In the genomic region with DNA sequence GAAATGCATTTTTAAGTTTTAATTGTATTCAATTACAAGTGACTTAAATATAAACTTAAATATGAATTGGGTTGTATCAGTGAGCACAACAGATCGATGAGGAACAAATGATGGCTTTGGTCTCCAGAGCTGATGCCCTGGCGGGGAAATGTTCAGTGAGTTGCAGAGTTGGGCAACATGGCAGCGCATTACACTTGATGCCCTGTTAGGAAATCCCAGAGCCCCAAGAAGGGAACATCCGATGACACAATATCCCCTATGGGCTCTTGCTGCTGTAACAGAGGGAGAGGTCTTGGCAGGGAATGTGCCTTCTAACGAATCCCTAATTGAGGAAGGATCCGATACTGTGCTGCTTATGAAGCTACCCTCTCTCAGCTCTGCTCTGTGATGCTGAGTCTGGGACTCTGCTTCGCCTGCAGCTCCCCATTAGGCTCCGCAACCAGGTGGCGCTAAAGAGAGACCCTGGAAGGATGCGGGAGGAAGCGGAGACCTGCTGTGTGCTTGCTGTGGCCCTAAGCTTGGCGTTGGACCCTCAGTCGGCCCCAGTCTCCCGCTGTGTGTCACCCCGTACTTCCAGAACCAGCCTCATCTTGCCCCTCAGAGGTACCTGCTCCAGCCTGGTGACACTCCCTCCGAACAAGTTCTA, we compare ENCODE assay signal across 8 cellular contexts. TPM values are rescaled to one million over a fixed set of nuclear protein-coding genes. Genes with fewer than 3 reads are reported as not detected.
DNase-seq lines count a peak whose midpoint lies in the region; ATAC-seq, FAIRE-seq and TF ChIP-seq lines count a peak whose summit lies in the region.

No MANE protein-coding gene starts in this region.

- no peak overlapping the region for H3K27ac Mint-ChIP-seq in naive thymus-derived CD8-positive, alpha-beta T cell

- no peaks in the 10 kb centered on the region for H3K4me1 ChIP-seq in BE2C
- H3K4me1 ChIP-seq in endothelial cell of umbilical vein (ENCODE audit: control insufficient read depth, extremely low read depth, insufficient read depth, low read length), result no peaks in the 10 kb centered on the region
- H3K4me1 ChIP-seq in tibial nerve, result no peaks in the 10 kb centered on the region

- no TSS peak for BruUV-seq in endothelial cell of umbilical vein (replicated peaks; lab: Mats Ljungman, UMichigan)

- H3K27me3 Mint-ChIP-seq in naive thymus-derived CD8-positive, alpha-beta T cell, result peaks cover 2 to 12% (median 5%) of the 10 kb centered on the region in 5 donors

- ATAC-seq in naive thymus-derived CD8-positive, alpha-beta T cell, result peak; percentile 72 to 73

- TF ChIP-seq CTCF in BE2C (IDR thresholded peaks at IDR 0.05; ENCODE audit: low read depth, low read length) (peak; percentile 77), GM20000 (IDR thresholded peaks at IDR 0.05; ENCODE audit: extremely low read depth, missing control alignments) (peak; percentile 56), endothelial cell of umbilical vein (IDR thresholded peaks at IDR 0.05; ENCODE audit: extremely low read depth in 1 of 2, insufficient read depth in 1 of 2, low read depth in 1 of 2, low read length in 2 of 2) (peak; percentile 45 to 60), tibial nerve (IDR thresholded peaks at IDR 0.05) (peak in 2 of 5 experiments; percentile 14 to 18)

- H3K27me3 ChIP-seq in BE2C (no peaks in the 10 kb centered on the region), endothelial cell of umbilical vein (ENCODE audit: control insufficient read depth in 2 of 2, insufficient read depth in 2 of 2, low read length in 2 of 2) (no peaks in the 10 kb centered on the region), tibial nerve (no peaks in the 10 kb centered on the region)

- WGBS in tibial nerve, 2 donors, result 30 to 46% methylated on average over 10 to 16 of the region's 16 CpGs

- peaks cover 0 to 13% (median 0%) of the 10 kb centered on the region in 9 donors for H3K9me3 Mint-ChIP-seq in naive thymus-derived CD8-positive, alpha-beta T cell

- dilution Hi-C loops in endothelial cell of umbilical vein (cut with MboI; ENCODE audit: extremely low pct_ligation_motif_present, low sequenced_read_pairs), result no loop called here

- no peak overlapping the region for H3K4me3 Mint-ChIP-seq in naive thymus-derived CD8-positive, alpha-beta T cell

- H4K20me1 ChIP-seq in endothelial cell of umbilical vein (replicated peaks; ENCODE audit: control insufficient read depth, extremely low read depth, insufficient read depth, low read length), result no peaks in the 10 kb centered on the region

- CTCF ChIA-PET in endothelial cell of umbilical vein (lab: Charles Lee), result interaction anchor here (0.6 to 2.2 kb wide), 15 partner anchors 8 to 706 kb away, joined by 3 to 28 read pairs (median 4); partner anchors contain the start of gene MAP3K15

- no peak overlapping the region for H2AFZ ChIP-seq in endothelial cell of umbilical vein (ENCODE audit: low read depth, low read length)

- H3K9ac ChIP-seq in endothelial cell of umbilical vein (replicated peaks; ENCODE audit: extremely low read depth, insufficient read depth, low read length), result no peak overlapping the region

- H3K79me2 ChIP-seq in endothelial cell of umbilical vein (ENCODE audit: control insufficient read depth, insufficient read depth, low read length), result no peaks in the 10 kb centered on the region

- no peaks in the 10 kb centered on the region for H3K9me3 ChIP-seq in BE2C
- no peaks in the 10 kb centered on the region for H3K9me3 ChIP-seq in endothelial cell of umbilical vein (replicated peaks; ENCODE audit: control insufficient read depth, insufficient read depth, low read length)
- H3K9me3 ChIP-seq in tibial nerve, result no peaks in the 10 kb centered on the region

- H3K36me3 ChIP-seq in BE2C (no peaks in the 10 kb centered on the region), endothelial cell of umbilical vein (ENCODE audit: control insufficient read depth in 2 of 2, extremely low read depth in 1 of 2, insufficient read depth in 2 of 2, low read length in 2 of 2) (no peaks in the 10 kb centered on the region), tibial nerve (no peaks in the 10 kb centered on the region)

- no peak for TF ChIP-seq EP300 in tibial nerve (IDR thresholded peaks at IDR 0.05)

- DNase-seq in BE2C (peak; percentile 72), GM20000 (ENCODE audit: low spot score) (peak; percentile 58), NCI-H2171 (lab: John Stamatoyannopoulos, UW) (peak; percentile 0), endothelial cell of umbilical vein (ENCODE audit: low read depth, low spot score) (peak; percentile 30), tibial nerve (ENCODE audit: low spot score in 2 of 2) (peak; percentile 14 to 22), cortex of kidney (lab: John Stamatoyannopoulos, UW) (no peak)
- DNase-seq in activated CD4-positive, alpha-beta T cell treated with anti-CD3 and anti-CD28 coated beads, Interleukin-2, amount 50 U/mL, for 24 hours (ENCODE audit: low read depth in 1 of 2, low spot score in 1 of 2), result peak; percentile 1 to 33
- DNase-seq in naive thymus-derived CD8-positive, alpha-beta T cell, result peak; percentile 9 to 66 (median 29)

- no peaks in the 10 kb centered on the region for H3K9me1 ChIP-seq in endothelial cell of umbilical vein (replicated peaks; ENCODE audit: control insufficient read depth, extremely low read depth, insufficient read depth, low read length)

- peak; percentile 95 for FAIRE-seq in endothelial cell of umbilical vein (lab: Jason Lieb, UNC)

- no peak overlapping the region for H3K4me2 ChIP-seq in endothelial cell of umbilical vein (ENCODE audit: insufficient read depth, low read length)

- H3K27ac ChIP-seq in endothelial cell of umbilical vein (ENCODE audit: insufficient read depth, low read depth, low read length) (no peak overlapping the region), tibial nerve (no peak overlapping the region)

- H3K4me1 Mint-ChIP-seq in naive thymus-derived CD8-positive, alpha-beta T cell, result no peaks in the 10 kb centered on the region

- POLR2A ChIA-PET in endothelial cell of umbilical vein (lab: Charles Lee), result no interaction called here
- POLR2A ChIA-PET in naive thymus-derived CD8-positive, alpha-beta T cell (lab: Charles Lee), result no interaction called here

- TF ChIP-seq POLR2A in endothelial cell of umbilical vein (IDR thresholded peaks at IDR 0.05; ENCODE audit: low read depth, low read length) (no peak), tibial nerve (IDR thresholded peaks at IDR 0.05) (no peak)

- intact Hi-C loops in endothelial cell of umbilical vein (cut with micrococcal nuclease), result loop anchor here (1.0 kb wide), 1 partner anchor 153 kb away; no protein-coding TSS in a partner anchor

- no peak overlapping the region for H3K4me3 ChIP-seq in BE2C (ENCODE audit: low read depth, low read length)
- H3K4me3 ChIP-seq in endothelial cell of umbilical vein (replicated peaks in 1 of 3; ENCODE audit: insufficient read depth in 1 of 3, low read depth in 1 of 3, low read length in 3 of 3), result no peak overlapping the region
- no peak overlapping the region for H3K4me3 ChIP-seq in tibial nerve

- H3K36me3 Mint-ChIP-seq in naive thymus-derived CD8-positive, alpha-beta T cell, result no peaks in the 10 kb centered on the region

TF ChIP-seq in endothelial cell of umbilical vein, 7 proteins besides CTCF, POLR2A, EP300 and RAD21:
- TF ChIP-seq EZH2 (IDR thresholded peaks at IDR 0.05; ENCODE audit: borderline replicate concordance, low read depth, low read length, severe bottlenecking) (no peak), FOS (IDR thresholded peaks at IDR 0.05; ENCODE audit: borderline replicate concordance, insufficient read depth, low read length) (no peak), POLR2AphosphoS5 (IDR thresholded peaks at IDR 0.05; ENCODE audit: insufficient read depth, low read depth, low read length) (no peak), MAX (IDR thresholded peaks at IDR 0.05; ENCODE audit: insufficient read depth, insufficient read length) (no peak), MYC (IDR thresholded peaks at IDR 0.05; ENCODE audit: low read depth, low read length) (no peak), GATA2 (IDR thresholded peaks at IDR 0.05; ENCODE audit: insufficient read depth, insufficient read length, low read depth, low read length) (no peak), JUN (IDR thresholded peaks at IDR 0.05; ENCODE audit: borderline replicate concordance, insufficient read depth, insufficient read length, low read depth) (no peak)

RNA-seq across cellular contexts. Expression of gene PDHA1, which starts 38.9 kb away (rescaled TPM):
- polyA plus RNA-seq in BE2C (2012; ENCODE audit: insufficient read depth, insufficient read length, low read depth), result 197 TPM
- total RNA-seq in endothelial cell of umbilical vein (138 and 162 TPM in 2 replicates), tibial nerve (10 to 100 TPM; 45.6 to 99.6 (median 72.2) TPM)
- 50.5 and 76.8 TPM in 2 replicates for polyA plus RNA-seq in endothelial cell of umbilical vein
- 118 and 135 TPM in 2 replicates for polyA plus RNA-seq in endothelial cell of umbilical vein (2011; cell fraction: cytosol; rRNA removed)
- 147 and 194 TPM in 2 replicates for polyA plus RNA-seq in endothelial cell of umbilical vein (2011; cell fraction: nucleus; rRNA removed)
- polyA plus RNA-seq in endothelial cell of umbilical vein (2012), result 133 and 163 TPM in 2 replicates
- 77.3 and 96.4 TPM in 2 replicates for polyA minus RNA-seq in endothelial cell of umbilical vein
- 141 TPM for polyA minus RNA-seq in endothelial cell of umbilical vein (2011; cell fraction: cytosol; rRNA and poly(A)+ RNA removed)
- 24.1 and 28.7 TPM in 2 replicates for polyA minus RNA-seq in endothelial cell of umbilical vein (2011; cell fraction: nucleus; rRNA and poly(A)+ RNA removed)
- total RNA-seq in naive thymus-derived CD8-positive, alpha-beta T cell, result 100 to 1,000 TPM; 125 to 130 TPM
- polyA plus RNA-seq in naive thymus-derived CD8-positive, alpha-beta T cell, result 10 to 100 TPM; 79.5 to 85.4 (median 82.7) TPM
